9 cellular contexts compared by ENCODE assay signal in genomic region chr1:108747898-108748297, GRCh38. TPM values are rescaled to one million over a fixed set of nuclear protein-coding genes. Genes with fewer than 3 reads are reported as not detected.
DNase-seq lines count a peak whose midpoint lies in the region; ATAC-seq, FAIRE-seq and TF ChIP-seq lines count a peak whose summit lies in the region.
"Had no signal": no experiment of that assay in that cellular context is flagged by ENCODE, and none has a peak within 500 bp of the region (broad histone marks: within the 10 kb centered on the region; RNA-seq: fewer than 3 reads in every experiment).

No MANE protein-coding gene starts in this region.

- no peaks in the 10 kb centered on the region for H3K36me3 ChIP-seq in OCI-LY3 (replicated peaks; ENCODE audit: low read depth, low read length)
- peaks cover 12% of the 10 kb centered on the region for H3K36me3 ChIP-seq in endodermal cell (ENCODE audit: control insufficient read depth, insufficient read depth, low read length)
- no peaks in the 10 kb centered on the region for H3K36me3 ChIP-seq in ovary

- no peak for TF ChIP-seq POLR2A in ovary (IDR thresholded peaks at IDR 0.05)
- TF ChIP-seq POLR2A in GM12892 (IDR thresholded peaks at IDR 0.05; ENCODE audit: low read depth, low read length): no peak

- peaks cover 2% of the 10 kb centered on the region for H3K27me3 Mint-ChIP-seq in endodermal cell (ENCODE audit: insufficient read depth)

- no peak overlapping the region for H3K27ac Mint-ChIP-seq in endodermal cell

- H3K9ac ChIP-seq in OCI-LY3 (ENCODE audit: low read length): no peak overlapping the region
- H3K9ac ChIP-seq in endodermal cell (ENCODE audit: extremely low read depth, low read length, poor library complexity, severe bottlenecking): no peak overlapping the region

- H4K20me1 ChIP-seq in OCI-LY3 (ENCODE audit: insufficient read depth, low read length): no peaks in the 10 kb centered on the region

- H3K4me2 ChIP-seq in OCI-LY3 (ENCODE audit: low read length): peak overlapping the region; percentile 74; the same call in 1 of the 2 replicates

- no peaks in the 10 kb centered on the region for H3K9me3 Mint-ChIP-seq in endodermal cell

- no peak overlapping the region for H3K27ac ChIP-seq in OCI-LY3 (ENCODE audit: low read length)
- no peak overlapping the region for H3K27ac ChIP-seq in endodermal cell (ENCODE audit: low read depth, low read length)
- H3K27ac ChIP-seq in ovary: no peak overlapping the region

- no peak overlapping the region for H2AFZ ChIP-seq in OCI-LY3 (ENCODE audit: low read depth, low read length)

- TF ChIP-seq CTCF in GM12865 (IDR thresholded peaks at IDR 0.05; ENCODE audit: insufficient read depth, low read depth, low read length, missing control alignments): no peak
- TF ChIP-seq CTCF in OCI-LY3 (IDR thresholded peaks at IDR 0.05; ENCODE audit: low read depth, low read length): no peak
- TF ChIP-seq CTCF in endodermal cell (conservative IDR thresholded peaks at IDR 0.05): no peak
- no peak for TF ChIP-seq CTCF in ovary (IDR thresholded peaks at IDR 0.05)

- H3K4me1 ChIP-seq in OCI-LY3 (ENCODE audit: low read length) (peaks cover 8% of the 10 kb centered on the region), endodermal cell (ENCODE audit: control insufficient read depth, insufficient read depth, low read length) (no peaks in the 10 kb centered on the region), ovary (ENCODE audit: insufficient read depth) (peaks cover 5% of the 10 kb centered on the region)

- H3K9me3 ChIP-seq in OCI-LY3 (ENCODE audit: insufficient read depth, low read length) (no peaks in the 10 kb centered on the region), endodermal cell (ENCODE audit: control insufficient read depth, low read length) (no peaks in the 10 kb centered on the region), ovary (no peaks in the 10 kb centered on the region)

- H3K36me3 Mint-ChIP-seq in endodermal cell (ENCODE audit: low read depth): peaks cover 6% of the 10 kb centered on the region

- H3K4me3 Mint-ChIP-seq in endodermal cell: peak overlapping the region; percentile 90

- WGBS in endodermal cell (ENCODE audit: insufficient coverage in 1 of 2, insufficient read length in 1 of 2), 2 experiments: 92% methylated on average over 3 of the region's 3 CpGs; no CpG with 5 or more reads in 1 of the 2 experiments
- WGBS in ovary, 3 donors: 87 to 93% (median 88%) methylated on average over 3 of the region's 3 CpGs

- no peak for ATAC-seq in GM19395 (IDR thresholded peaks at IDR 0.05; ENCODE audit: unreplicated experiment)

- H3K4me3 ChIP-seq in GM12865 (ENCODE audit: low read depth, low read length): peak overlapping the region; percentile 66; the same call in 1 of the 2 replicates
- no peak overlapping the region for H3K4me3 ChIP-seq in OCI-LY3 (ENCODE audit: low read length)
- H3K4me3 ChIP-seq in endodermal cell (ENCODE audit: low read length): peak overlapping the region; percentile 97
- H3K4me3 ChIP-seq in ovary: peak overlapping the region; percentile 72

- no peak for TF ChIP-seq EP300 in ovary (IDR thresholded peaks at IDR 0.05)

- FAIRE-seq in GM12892 (lab: Jason Lieb, UNC): no peak

- intact Hi-C loops in ovary (cut with DNase I): loop anchor here in 1 of 4 donors (10.0 kb wide), 1 partner anchor 53 kb away; the partner anchor contains the start of gene PRPF38B

- H3K4me1 Mint-ChIP-seq in endodermal cell: peaks cover 4% of the 10 kb centered on the region

- H3K79me2 ChIP-seq in OCI-LY3 (ENCODE audit: low read length): peaks cover 7% of the 10 kb centered on the region

- H3K27me3 ChIP-seq in OCI-LY3 (ENCODE audit: low read depth, low read length): no peaks in the 10 kb centered on the region
- H3K27me3 ChIP-seq in endodermal cell (ENCODE audit: control insufficient read depth, insufficient read depth, low read length, poor library complexity, severe bottlenecking): no peaks in the 10 kb centered on the region
- H3K27me3 ChIP-seq in ovary: no peaks in the 10 kb centered on the region

- DNase-seq in GM12865 (ENCODE audit: low read depth): no peak
- DNase-seq in endodermal cell: no peak
- no peak for DNase-seq in ovary
- no peak for DNase-seq in UCSD-AML1 (lab: John Stamatoyannopoulos, UW; ENCODE audit: unreplicated experiment)
- no peak for DNase-seq in NCI-H1694 treated with DMSO at 0.1 percent for 48 hours (lab: John Stamatoyannopoulos, UW)
- no peak for DNase-seq in GM12892 (ENCODE audit: insufficient read length)

RNA-seq across cellular contexts. Expression of gene STXBP3, which starts 1.4 kb away (rescaled TPM):
- total RNA-seq in endodermal cell (10 to 100 TPM; 37.4 to 38.5 TPM), ovary (10 to 100 TPM; 35.9 to 53.5 (median 44.7) TPM)
- polyA plus RNA-seq in endodermal cell (2013, experiment 1 of 2): 43.5 TPM
- 51.4 TPM for polyA plus RNA-seq in endodermal cell (2013, experiment 2 of 2)
- polyA plus RNA-seq in ovary: 10 to 100 TPM; 26.5 to 30.4 TPM
- 30.0 TPM for polyA plus RNA-seq in GM12892 (2012; ENCODE audit: missing spikeins)

RNA-seq across cellular contexts. Expression of gene FNDC7, which starts 35.2 kb away (rescaled TPM):
- total RNA-seq in endodermal cell (not detected), ovary (under 1 TPM in 3 of 7 donors, not detected in 4; 0.13 to 0.22 (median 0.15) TPM)
- polyA plus RNA-seq in endodermal cell (2013, experiment 1 of 2): 0.36 TPM
- not detected for polyA plus RNA-seq in endodermal cell (2013, experiment 2 of 2)
- not detected for polyA plus RNA-seq in ovary
- polyA plus RNA-seq in GM12892 (2012; ENCODE audit: missing spikeins): not detected
- total RNA-seq: kidney epithelial cell had no signal

RNA-seq across cellular contexts. Expression of gene PRPF38B, which starts 55.8 kb away (rescaled TPM):
- total RNA-seq in endodermal cell (10 to 100 TPM; 45.0 to 47.3 TPM), ovary (10 to 100 TPM; 16.5 to 32.0 (median 29.4) TPM)
- 43.3 TPM for polyA plus RNA-seq in endodermal cell (2013, experiment 1 of 2)
- 38.3 TPM for polyA plus RNA-seq in endodermal cell (2013, experiment 2 of 2)
- 10 to 100 TPM; 26.1 to 36.2 TPM for polyA plus RNA-seq in ovary
- polyA plus RNA-seq in GM12892 (2012; ENCODE audit: missing spikeins): 35.4 TPM
